ENCODE assay signal across 2 cellular contexts in genomic region chr6:14743465-14744211, GRCh38.
TF ChIP-seq lines count a peak whose summit lies in the region.

No MANE protein-coding gene starts in this region.

TF ChIP-seq in IMR-90, 13 proteins besides CTCF, POLR2A, EP300 and RAD21:
- TF ChIP-seq MAZ (IDR thresholded peaks at IDR 0.05; ENCODE audit: borderline replicate concordance, low read depth, low read length), result peak; percentile 70
- TF ChIP-seq MXI1 (IDR thresholded peaks at IDR 0.05; ENCODE audit: borderline replicate concordance, low read depth, low read length), result no peak
- peak; percentile 71; the same call in 1 of the 2 replicates for TF ChIP-seq BHLHE40 (IDR thresholded peaks at IDR 0.05; ENCODE audit: low read depth, low read length)
- peak; percentile 99 for TF ChIP-seq FOS (IDR thresholded peaks at IDR 0.05; ENCODE audit: low read depth, low read length)
- TF ChIP-seq RFX5 (IDR thresholded peaks at IDR 0.05; ENCODE audit: low read depth, low read length), result no peak
- TF ChIP-seq USF2 (IDR thresholded peaks at IDR 0.05; ENCODE audit: low read depth, low read length), result no peak
- TF ChIP-seq CEBPB (IDR thresholded peaks at IDR 0.05; ENCODE audit: low read depth, low read length), result peak; percentile 91
- TF ChIP-seq NFE2L2 (IDR thresholded peaks at IDR 0.05; ENCODE audit: low read depth, low read length), result 0 out of 2 replicates have a peak, but pooled peaks have one; percentile 17
- TF ChIP-seq SMC3 (IDR thresholded peaks at IDR 0.05; ENCODE audit: low read depth, low read length), result peak; percentile 17; the same call in 1 of the 2 replicates
- no peak for TF ChIP-seq RCOR1 (IDR thresholded peaks at IDR 0.05; ENCODE audit: insufficient replicate concordance, low read length)
- TF ChIP-seq CHD1 (IDR thresholded peaks at IDR 0.05; ENCODE audit: low read depth, low read length), result 0 out of 2 replicates have a peak, but pooled peaks have one; percentile 36
- TF ChIP-seq, protein P1, sequence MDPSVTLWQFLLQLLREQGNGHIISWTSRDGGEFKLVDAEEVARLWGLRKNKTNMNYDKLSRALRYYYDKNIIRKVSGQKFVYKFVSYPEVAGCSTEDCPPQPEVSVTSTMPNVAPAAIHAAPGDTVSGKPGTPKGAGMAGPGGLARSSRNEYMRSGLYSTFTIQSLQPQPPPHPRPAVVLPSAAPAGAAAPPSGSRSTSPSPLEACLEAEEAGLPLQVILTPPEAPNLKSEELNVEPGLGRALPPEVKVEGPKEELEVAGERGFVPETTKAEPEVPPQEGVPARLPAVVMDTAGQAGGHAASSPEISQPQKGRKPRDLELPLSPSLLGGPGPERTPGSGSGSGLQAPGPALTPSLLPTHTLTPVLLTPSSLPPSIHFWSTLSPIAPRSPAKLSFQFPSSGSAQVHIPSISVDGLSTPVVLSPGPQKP (IDR thresholded peaks at IDR 0.05; ENCODE audit: borderline replicate concordance, low read depth, low read length), result no peak
- TF ChIP-seq MAFK (IDR thresholded peaks at IDR 0.05; ENCODE audit: low read depth, low read length), result 0 out of 2 replicates have a peak, but pooled peaks have one; percentile 14

TF ChIP-seq in GM23338, 12 proteins besides CTCF, POLR2A, EP300 and RAD21:
- TF ChIP-seq EZH2 (IDR thresholded peaks at IDR 0.05; ENCODE audit: low read depth, unreplicated experiment) (no peak), CREB1 (CRISPR knock-in tag; IDR thresholded peaks at IDR 0.05; ENCODE audit: low read depth) (no peak), ZNF462 (CRISPR knock-in tag; IDR thresholded peaks at IDR 0.05) (no peak), JUNB (IDR thresholded peaks at IDR 0.05; ENCODE audit: unreplicated experiment) (no peak), STAT1 (IDR thresholded peaks at IDR 0.05; ENCODE audit: unreplicated experiment) (no peak), NANOG (IDR thresholded peaks at IDR 0.05; ENCODE audit: borderline replicate concordance) (no peak), ETS1 (IDR thresholded peaks at IDR 0.05) (no peak), ZNF331 (CRISPR knock-in tag; IDR thresholded peaks at IDR 0.05; ENCODE audit: low read depth) (no peak), REST (IDR thresholded peaks at IDR 0.05; ENCODE audit: unreplicated experiment) (no peak), POLR2AphosphoS5 (IDR thresholded peaks at IDR 0.05; ENCODE audit: low read depth) (no peak), ZNF114 (CRISPR knock-in tag; IDR thresholded peaks at IDR 0.05) (no peak), EZH2phosphoT487 (IDR thresholded peaks at IDR 0.05; ENCODE audit: unreplicated experiment) (no peak)
